Comparison of ENCODE assay signal across 4 cellular contexts in genomic region chr15:80508783-80509182, GRCh38.
"Had no signal": no experiment of that assay in that cellular context is flagged by ENCODE, and none has a peak within 500 bp of the region (broad histone marks: within the 10 kb centered on the region; RNA-seq: fewer than 3 reads in every experiment).

No MANE protein-coding gene starts in this region.

- H3K27ac Mint-ChIP-seq: H9, IgD-negative memory B cell had no signal

- DNase-seq: GOT3, H9, HCEC 1CT had no signal

- H3K9me3 Mint-ChIP-seq: H9 had no signal

- H3K4me3 Mint-ChIP-seq: H9, IgD-negative memory B cell had no signal

- H3K4me1 Mint-ChIP-seq: H9 had no signal
